12 cellular contexts compared by ENCODE assay signal in genomic region chr2:128422571-128422970, GRCh38.
DNase-seq lines count a peak whose midpoint lies in the region; ATAC-seq, FAIRE-seq and TF ChIP-seq lines count a peak whose summit lies in the region.
"Had no signal": no experiment of that assay in that cellular context is flagged by ENCODE, and none has a peak within 500 bp of the region (broad histone marks: within the 10 kb centered on the region; RNA-seq: fewer than 3 reads in every experiment).

No MANE protein-coding gene starts in this region.

- H3K36me3 Mint-ChIP-seq in astrocyte (ENCODE audit: low read depth, unreplicated experiment) (no peaks in the 10 kb centered on the region), GM23338 (ENCODE audit: low read depth) (peaks cover 15% of the 10 kb centered on the region)

- no peaks in the 10 kb centered on the region for H3F3A ChIP-seq in GM23338 (replicated peaks; ENCODE audit: low read depth)

- H3K27me3 Mint-ChIP-seq in astrocyte (ENCODE audit: low read depth, unreplicated experiment) (peaks cover 15% of the 10 kb centered on the region), GM23338 (ENCODE audit: insufficient read depth, low read depth, poor library complexity) (peaks cover 13% of the 10 kb centered on the region)

- H4K20me1 ChIP-seq in HCT116 (ENCODE audit: insufficient read depth) (no peaks in the 10 kb centered on the region), astrocyte (ENCODE audit: insufficient read depth, low read length) (no peaks in the 10 kb centered on the region), GM23338 (replicated peaks; ENCODE audit: insufficient read depth) (no peaks in the 10 kb centered on the region)

- POLR2A ChIA-PET in HCT116 (lab: Charles Lee), result no interaction called here

- no peak for ATAC-seq in HCT116
- no peak for ATAC-seq in HG03354 (IDR thresholded peaks at IDR 0.05; ENCODE audit: poor library complexity, severe bottlenecking, unreplicated experiment)
- ATAC-seq in GM23338, result no peak

- H3K4me3 ChIP-seq in HCT116 (replicated peaks in 1 of 2; ENCODE audit: low read depth in 1 of 2, low read length in 2 of 2) (no peak overlapping the region), astrocyte (ENCODE audit: insufficient read depth, low read depth, low read length) (no peak overlapping the region), foreskin fibroblast (ENCODE audit: low read depth in 1 of 2, low read length in 2 of 2) (no peak overlapping the region), transverse colon (no peak overlapping the region), GM23338 (no peak overlapping the region)

- no peaks in the 10 kb centered on the region for H3K79me2 ChIP-seq in HCT116 (ENCODE audit: insufficient read depth, low read length)
- H3K79me2 ChIP-seq in astrocyte (ENCODE audit: insufficient read depth, low read length), result no peaks in the 10 kb centered on the region
- H3K79me2 ChIP-seq in GM23338 (replicated peaks; ENCODE audit: insufficient read depth), result no peaks in the 10 kb centered on the region

- TF ChIP-seq EP300 in transverse colon (IDR thresholded peaks at IDR 0.05; ENCODE audit: low read depth), result no peak

- H3K4me1 Mint-ChIP-seq in astrocyte (ENCODE audit: low read depth, unreplicated experiment), result peaks cover 8% of the 10 kb centered on the region
- peaks cover 8% of the 10 kb centered on the region for H3K4me1 Mint-ChIP-seq in GM23338
- H3K4me1 Mint-ChIP-seq: activated naive CD4-positive, alpha-beta T cell treated with anti-CD3 and anti-CD28 coated beads, Interleukin-2, amount 10 ng/mL, durations not matched to agents 7 days and 5 days had no signal

- intact Hi-C loops in HCT116 (cut with micrococcal nuclease) (no loop called here), transverse colon (cut with DNase I; ENCODE audit: low total_unique reads) (no loop called here)

- H3K4me2 ChIP-seq in HCT116 (ENCODE audit: low read length) (peak overlapping the region; percentile 30), astrocyte (ENCODE audit: low read length) (peak overlapping the region; percentile 52), GM23338 (no peak overlapping the region)

- H3K27ac ChIP-seq in HCT116 (ENCODE audit: low read depth, low read length), result no peak overlapping the region
- H3K27ac ChIP-seq in astrocyte (ENCODE audit: low read depth, low read length), result peak overlapping the region; percentile 67
- no peak overlapping the region for H3K27ac ChIP-seq in transverse colon
- H3K27ac ChIP-seq in substantia nigra (ENCODE audit: low read depth, low read length, poor library complexity, severe bottlenecking), result no peak overlapping the region
- no peak overlapping the region for H3K27ac ChIP-seq in GM23338 (ENCODE audit: low read depth)

- H3K36me3 ChIP-seq in HCT116 (ENCODE audit: control insufficient read depth in 1 of 2, insufficient read depth in 2 of 2, low read length in 2 of 2) (no peaks in the 10 kb centered on the region), astrocyte (ENCODE audit: insufficient read depth, low read length) (no peaks in the 10 kb centered on the region), transverse colon (no peaks in the 10 kb centered on the region), GM23338 (ENCODE audit: insufficient read depth) (no peaks in the 10 kb centered on the region)

- BruUV-seq in HCT116 (replicated peaks; lab: Mats Ljungman, UMichigan), result no TSS peak

- H2AFZ ChIP-seq in HCT116 (ENCODE audit: low read depth, low read length, poor library complexity, severe bottlenecking), result no peak overlapping the region
- H2AFZ ChIP-seq in astrocyte (ENCODE audit: low read depth, low read length), result peak overlapping the region; percentile 44
- no peak overlapping the region for H2AFZ ChIP-seq in GM23338

- 70 to 74% methylated on average over 4 to 5 of the region's 5 CpGs for WGBS in transverse colon (ENCODE audit: low coverage in 1 of 2), 2 donors

- TF ChIP-seq POLR2A in HCT116 (IDR thresholded peaks at IDR 0.05; ENCODE audit: borderline replicate concordance, extremely low read depth, insufficient read depth, insufficient read length), result no peak
- TF ChIP-seq POLR2A in transverse colon (IDR thresholded peaks at IDR 0.05), result no peak

- no peak for TF ChIP-seq RAD21 in HCT116 (IDR thresholded peaks at IDR 0.05; ENCODE audit: low read depth)

- in situ Hi-C loops in transverse colon (cut with MboI; ENCODE audit: low pct_ligation_motif_present in 1 of 4, low pct_unique_long_range_greater_than_20kb in 1 of 4, low sequenced_read_pairs in 3 of 4), result no loop called here

- no peak overlapping the region for H3K9ac ChIP-seq in HCT116 (ENCODE audit: low read length)
- H3K9ac ChIP-seq in astrocyte (ENCODE audit: low read length), result peak overlapping the region; percentile 39

- H3K27me3 ChIP-seq in HCT116 (ENCODE audit: insufficient read depth, low read length) (peaks cover 25% of the 10 kb centered on the region; the same call in 1 of the 2 replicates), astrocyte (ENCODE audit: insufficient read depth, low read length) (no peaks in the 10 kb centered on the region), transverse colon (no peaks in the 10 kb centered on the region), GM23338 (ENCODE audit: insufficient read depth) (no peaks in the 10 kb centered on the region)

- RAD21 ChIA-PET in HCT116 (lab: Charles Lee; ENCODE audit: low non-redundant PET in 1 of 2, low total read pairs in 2 of 2, uncharacterized antibody in 2 of 2, unreplicated experiment in 2 of 2), result no interaction called here

- FAIRE-seq in astrocyte (lab: Jason Lieb, UNC), result peak; percentile 98

- H3K27ac Mint-ChIP-seq in astrocyte (ENCODE audit: unreplicated experiment) (no peak overlapping the region), GM23338 (no peak overlapping the region)
- H3K27ac Mint-ChIP-seq: activated naive CD4-positive, alpha-beta T cell treated with anti-CD3 and anti-CD28 coated beads, Interleukin-2, amount 10 ng/mL, durations not matched to agents 7 days and 5 days had no signal

- H3K9me2 ChIP-seq in HCT116 (ENCODE audit: insufficient read depth) (no peaks in the 10 kb centered on the region), GM23338 (ENCODE audit: insufficient read depth) (no peaks in the 10 kb centered on the region)

- TF ChIP-seq CTCF in HCT116 (IDR thresholded peaks at IDR 0.05 in 2 of 3, conservative IDR thresholded peaks at IDR 0.05 in 1 of 3; ENCODE audit: borderline replicate concordance in 1 of 3, insufficient read depth in 1 of 3, low read depth in 2 of 3, low read length in 2 of 3) (no peak), astrocyte (IDR thresholded peaks at IDR 0.05; ENCODE audit: insufficient read depth, low read depth, low read length) (no peak), foreskin fibroblast (IDR thresholded peaks at IDR 0.05; ENCODE audit: low read depth, low read length) (no peak), transverse colon (IDR thresholded peaks at IDR 0.05) (no peak), GM23338 (conservative IDR thresholded peaks at IDR 0.05; ENCODE audit: low read depth in 2 of 2) (no peak)

- H3K4me3 Mint-ChIP-seq in astrocyte (ENCODE audit: unreplicated experiment) (no peak overlapping the region), GM23338 (no peak overlapping the region)
- H3K4me3 Mint-ChIP-seq: activated naive CD4-positive, alpha-beta T cell treated with anti-CD3 and anti-CD28 coated beads, Interleukin-2, amount 10 ng/mL, durations not matched to agents 7 days and 5 days had no signal

- peaks cover 0 to 10% of the 10 kb centered on the region in 2 experiments; a peak in 1 of 4 replicates for H3K4me1 ChIP-seq in HCT116 (ENCODE audit: control insufficient read depth in 1 of 2, insufficient read depth in 2 of 2, low read length in 2 of 2)
- H3K4me1 ChIP-seq in astrocyte (ENCODE audit: insufficient read depth, low read length), result peaks cover 22% of the 10 kb centered on the region
- no peaks in the 10 kb centered on the region for H3K4me1 ChIP-seq in transverse colon
- no peaks in the 10 kb centered on the region for H3K4me1 ChIP-seq in GM23338 (ENCODE audit: insufficient read depth)

- no peak for DNase-seq in HCT116 (ENCODE audit: low read depth, low spot score)
- DNase-seq in astrocyte (ENCODE audit: low read depth), result peak; percentile 94
- peak; percentile 94 to 97 for DNase-seq in foreskin fibroblast
- peak; percentile 1 for DNase-seq in transverse colon
- DNase-seq in substantia nigra (lab: John Stamatoyannopoulos, UW), result no peak
- no peak for DNase-seq in GM23338 (ENCODE audit: low spot score)
- DNase-seq: activated naive CD4-positive, alpha-beta T cell treated with anti-CD3 and anti-CD28 coated beads, Interleukin-2, amount 10 ng/mL, durations not matched to agents 7 days and 5 days; effector CD4-positive, alpha-beta T cell; NCI-H1417 treated with DMSO at 0.1 percent for 48 hours; stimulated activated CD8-positive, alpha-beta memory T cell treated with anti-CD3 and anti-CD28 coated beads, Interleukin-4, amount 100 ng/mL, for 48 hours; SW 1271 had no signal

- CTCF ChIA-PET in HCT116 (lab: Charles Lee), result no interaction called here

- no peaks in the 10 kb centered on the region for H3K9me3 ChIP-seq in HCT116 (ENCODE audit: control insufficient read depth in 1 of 2, insufficient read depth in 1 of 2, low read depth in 1 of 2, low read length in 2 of 2)
- H3K9me3 ChIP-seq in astrocyte (ENCODE audit: insufficient read depth, low read depth, low read length), result no peaks in the 10 kb centered on the region
- H3K9me3 ChIP-seq in transverse colon, result no peaks in the 10 kb centered on the region

- H3K9me3 Mint-ChIP-seq in astrocyte (ENCODE audit: unreplicated experiment), result peaks cover 16% of the 10 kb centered on the region
- H3K9me3 Mint-ChIP-seq in GM23338, result peaks cover 24% of the 10 kb centered on the region

TF ChIP-seq in HCT116, 20 proteins besides CTCF, POLR2A, EP300 and RAD21:
- TF ChIP-seq FOSL1 (IDR thresholded peaks at IDR 0.05; ENCODE audit: low read depth), result no peak
TF ChIP-seq in HCT116: peak in this region for 0.

TF ChIP-seq in GM23338, 12 proteins besides CTCF, POLR2A, EP300 and RAD21:
- TF ChIP-seq ZNF331 (CRISPR knock-in tag; IDR thresholded peaks at IDR 0.05; ENCODE audit: low read depth) (no peak), JUNB (IDR thresholded peaks at IDR 0.05; ENCODE audit: unreplicated experiment) (no peak)
TF ChIP-seq in GM23338: peak in this region for 0.

Comparison
In these comparisons a context has a peak if more than half of its experiments do, and no peak if none do; other contexts are left out.
1. DNase-seq: peak in astrocyte (single experiment), foreskin fibroblast (2 of 2) and transverse colon (single experiment); none in HCT116 (single experiment), substantia nigra (0 of 49) and GM23338 (single experiment).